In the genomic region with DNA sequence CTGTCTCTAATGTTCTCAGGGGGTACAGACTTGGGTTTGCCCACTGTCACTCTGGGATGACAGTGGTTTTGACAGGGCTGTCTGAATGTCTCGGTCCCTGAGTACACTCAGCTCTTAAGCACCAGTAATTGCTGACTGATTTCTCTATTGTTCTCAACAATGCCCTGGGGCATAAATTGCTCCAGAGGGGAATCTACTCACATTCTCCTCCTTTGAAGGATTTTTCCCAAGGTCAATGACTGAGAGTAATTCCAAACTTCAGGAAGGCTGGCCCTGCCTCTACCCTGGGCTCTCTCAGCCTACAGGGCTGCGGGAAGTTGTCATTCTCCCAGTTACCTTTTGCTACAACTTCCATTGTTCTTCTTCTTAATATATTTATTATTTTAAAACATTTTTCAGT, we compare ENCODE assay signal across 20 cellular contexts. TPM values are rescaled to one million over a fixed set of nuclear protein-coding genes. Genes with fewer than 3 reads are reported as not detected.
A peak's percentile ranks its signal among the peaks of the same experiment; 100 is the strongest.
DNase-seq lines count a peak whose midpoint lies in the region; FAIRE-seq and TF ChIP-seq lines count a peak whose summit lies in the region.
"Had no signal": no experiment of that assay in that cellular context is flagged by ENCODE, and none has a peak within 500 bp of the region (broad histone marks: within the 10 kb centered on the region; RNA-seq: fewer than 3 reads in every experiment).

No MANE protein-coding gene starts in this region.

- H3K4me2 ChIP-seq in mesendoderm (ENCODE audit: low read length): no peak overlapping the region
- H3K4me2 ChIP-seq: BLaER1 treated with 17β-estradiol and CSF1 and Interleukin-3, amounts not matched to agents 10 nM and 100 nM had no signal

- no peak overlapping the region for H2BK15ac ChIP-seq in mesendoderm (replicated peaks; ENCODE audit: low read depth)

- in situ Hi-C loops in HAP-1 (cut with MboI; ENCODE audit: low sequenced_read_pairs): no loop called here

- no peak overlapping the region for H3K18ac ChIP-seq in mesendoderm (ENCODE audit: low read length)

- no peak overlapping the region for H3K9ac ChIP-seq in mesendoderm (ENCODE audit: low read length)
- H3K9ac ChIP-seq: BLaER1 treated with 17β-estradiol and CSF1 and Interleukin-3, amounts not matched to agents 10 nM and 100 nM had no signal

- no peaks in the 10 kb centered on the region for H3K79me1 ChIP-seq in mesendoderm (ENCODE audit: low read length)

- H3K4me1 ChIP-seq in HAP-1: no peaks in the 10 kb centered on the region
- H3K4me1 ChIP-seq in mesendoderm (ENCODE audit: control insufficient read depth, low read depth, low read length): no peaks in the 10 kb centered on the region
- no peaks in the 10 kb centered on the region for H3K4me1 ChIP-seq in prostate gland (replicated peaks)

- H3K36me3 ChIP-seq in HAP-1 (replicated peaks): no peaks in the 10 kb centered on the region
- no peaks in the 10 kb centered on the region for H3K36me3 ChIP-seq in bronchial epithelial cell (ENCODE audit: control insufficient read depth, insufficient read depth, low read length)
- H3K36me3 ChIP-seq in mesendoderm (ENCODE audit: control insufficient read depth, insufficient read depth, low read length): no peaks in the 10 kb centered on the region
- H3K36me3 ChIP-seq in prostate gland: no peaks in the 10 kb centered on the region
- H3K36me3 ChIP-seq: BLaER1 treated with 17β-estradiol and CSF1 and Interleukin-3, amounts not matched to agents 10 nM and 100 nM had no signal

- H3K27me3 ChIP-seq in HAP-1 (ENCODE audit: low read depth): no peaks in the 10 kb centered on the region
- no peaks in the 10 kb centered on the region for H3K27me3 ChIP-seq in bronchial epithelial cell (ENCODE audit: control insufficient read depth, insufficient read depth, low read length)
- no peaks in the 10 kb centered on the region for H3K27me3 ChIP-seq in mesendoderm (ENCODE audit: insufficient read depth, low read length, poor library complexity)
- no peaks in the 10 kb centered on the region for H3K27me3 ChIP-seq in prostate gland (replicated peaks; ENCODE audit: insufficient read depth)
- H3K27me3 ChIP-seq: BLaER1 treated with 17β-estradiol and CSF1 and Interleukin-3, amounts not matched to agents 10 nM and 100 nM had no signal

- no peak overlapping the region for H3K4me3 ChIP-seq in HAP-1
- H3K4me3 ChIP-seq in bronchial epithelial cell (ENCODE audit: low read depth, low read length): no peak overlapping the region
- no peak overlapping the region for H3K4me3 ChIP-seq in mesendoderm (ENCODE audit: low read length)
- no peak overlapping the region for H3K4me3 ChIP-seq in prostate gland
- H3K4me3 ChIP-seq: BLaER1 treated with 17β-estradiol and CSF1 and Interleukin-3, amounts not matched to agents 10 nM and 100 nM; GM12878 had no signal

- no peak overlapping the region for H3K23ac ChIP-seq in mesendoderm (ENCODE audit: low read length)

- no peak overlapping the region for H2BK120ac ChIP-seq in mesendoderm (ENCODE audit: low read depth, low read length)

- H2AK5ac ChIP-seq in mesendoderm (ENCODE audit: low read length): no peak overlapping the region

- H3K9me3 ChIP-seq in HAP-1 (no peaks in the 10 kb centered on the region), prostate gland (no peaks in the 10 kb centered on the region)

- no peak overlapping the region for H3K4ac ChIP-seq in mesendoderm (ENCODE audit: low read depth, low read length)

- DNase-seq in NCI-H345 (lab: John Stamatoyannopoulos, UW): peak; percentile 28
- no peak for DNase-seq in NCI-H345 treated with DMSO at 0.1 percent for 48 hours (lab: John Stamatoyannopoulos, UW; ENCODE audit: unreplicated experiment)
- DNase-seq in HAP-1 (ENCODE audit: low spot score in 2 of 2): peak; percentile 55 to 63
- peak; percentile 2 for DNase-seq in bronchial epithelial cell (ENCODE audit: low read depth)
- peak; percentile 88 for DNase-seq in mesendoderm
- no peak for DNase-seq in prostate gland (ENCODE audit: low spot score)
- DNase-seq in ureter (ENCODE audit: low spot score): no peak
- no peak for DNase-seq in NCI-H226
- DNase-seq: ACHN; CD4-positive, CD25-positive, alpha-beta regulatory T cell; DMS53; H7 had no signal

- H3K56ac ChIP-seq in mesendoderm (ENCODE audit: low read length): no peak overlapping the region

- no peak overlapping the region for H4K5ac ChIP-seq in mesendoderm (ENCODE audit: low read length)

- intact Hi-C loops in prostate gland (cut with DNase I): no loop called here

- no peaks in the 10 kb centered on the region for H3K79me2 ChIP-seq in mesendoderm (ENCODE audit: control insufficient read depth, insufficient read depth, low read length)

- no peak overlapping the region for H3K27ac ChIP-seq in mesendoderm (ENCODE audit: low read depth, low read length)
- H3K27ac ChIP-seq in prostate gland: no peak overlapping the region
- H3K27ac ChIP-seq: BLaER1 treated with 17β-estradiol and CSF1 and Interleukin-3, amounts not matched to agents 10 nM and 100 nM had no signal

- whole genome bisulfite sequencing in mesendoderm (ENCODE audit: extremely low coverage, insufficient coverage, low lambda C conversion rate): no CpG with 5 or more reads among the region's 2 CpGs
- WGBS in prostate gland: 90% methylated on average over 2 of the region's 2 CpGs

- FAIRE-seq in bronchial epithelial cell (lab: Jason Lieb, UNC): no peak
- FAIRE-seq: GM12878, GM18507, HTR-8/SVneo had no signal

- H2BK5ac ChIP-seq in mesendoderm (ENCODE audit: low read length): no peak overlapping the region

- TF ChIP-seq CTCF in bronchial epithelial cell (IDR thresholded peaks at IDR 0.05; ENCODE audit: insufficient read depth, low read length, severe bottlenecking): no peak
- no peak for TF ChIP-seq CTCF in prostate gland (IDR thresholded peaks at IDR 0.05)

- H4K8ac ChIP-seq in mesendoderm (ENCODE audit: low read depth, low read length): no peak overlapping the region

- TF ChIP-seq POLR2A in prostate gland (IDR thresholded peaks at IDR 0.05): no peak

RNA-seq across cellular contexts. Expression of a gene that starts 36.5 kb away (rescaled TPM):
- total RNA-seq in bronchial epithelial cell (not detected in 2 replicates), prostate gland (not detected), ureter (0.60 TPM)
- not detected for polyA plus RNA-seq in mesendoderm (2013, experiment 1 of 2)
- polyA plus RNA-seq in mesendoderm (2013, experiment 2 of 2): not detected
- total RNA-seq: A172; CD4-positive, CD25-positive, alpha-beta regulatory T cell; Daoy; G401; H7; HepG2 had no signal
- polyA plus RNA-seq: CD4-positive, CD25-positive, alpha-beta regulatory T cell; GM12878; HepG2 had no signal

RNA-seq across cellular contexts. Expression of a gene that starts 54.9 kb away (rescaled TPM):
- total RNA-seq in bronchial epithelial cell: not detected in 2 replicates
- 0.11 TPM for polyA plus RNA-seq in mesendoderm (2013, experiment 1 of 2)
- 0.08 TPM for polyA plus RNA-seq in mesendoderm (2013, experiment 2 of 2)
- total RNA-seq in prostate gland: not detected
- total RNA-seq in ureter: not detected
- total RNA-seq: CD4-positive, CD25-positive, alpha-beta regulatory T cell; Daoy; G401; GM12878; H7; HepG2 had no signal
- polyA plus RNA-seq: CD4-positive, CD25-positive, alpha-beta regulatory T cell; GM12878; HepG2 had no signal

Comparison
In these comparisons a context has a peak if more than half of its experiments do, and no peak if none do; other contexts are left out.
1. DNase-seq: peak in NCI-H345 (single experiment), HAP-1 (2 of 2), bronchial epithelial cell (single experiment) and mesendoderm (single experiment); none in NCI-H345 treated with DMSO at 0.1 percent for 48 hours (single experiment), prostate gland (single experiment), ureter (single experiment) and NCI-H226 (single experiment).